ENCODE assay signal across 24 cellular contexts in the genomic region with DNA sequence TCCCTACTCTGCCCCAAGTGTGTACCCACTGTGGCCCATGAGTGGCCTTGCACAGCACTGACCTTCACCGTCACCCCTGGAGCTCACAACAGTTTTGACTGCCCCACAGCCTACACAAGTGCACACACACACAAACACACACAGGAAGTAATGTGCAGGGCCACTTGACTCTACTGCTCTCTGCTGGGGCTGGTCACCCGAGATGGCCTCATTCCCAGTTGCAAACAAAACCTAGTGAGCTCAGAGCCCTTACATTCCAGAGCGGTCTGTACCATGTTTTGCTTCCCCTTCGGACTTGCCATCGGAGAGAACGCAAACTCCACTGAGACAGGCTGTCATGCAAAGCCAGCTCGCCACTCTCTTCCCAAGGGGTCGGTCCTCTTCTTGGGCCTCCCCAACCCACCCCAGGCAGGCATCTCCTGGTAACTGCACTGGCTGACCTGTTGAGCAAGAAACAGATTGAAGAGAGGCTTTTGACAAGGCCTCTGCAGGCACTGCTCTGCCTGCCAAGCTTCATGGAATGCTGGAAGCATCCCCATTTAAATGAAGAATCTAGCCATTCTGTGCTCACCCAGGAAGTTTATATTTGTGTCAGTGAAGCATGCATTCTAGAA.
DNase-seq lines count a peak whose midpoint lies in the region; ATAC-seq and TF ChIP-seq lines count a peak whose summit lies in the region.
"Had no signal": no experiment of that assay in that cellular context is flagged by ENCODE, and none has a peak within 500 bp of the region (broad histone marks: within the 10 kb centered on the region; RNA-seq: fewer than 3 reads in every experiment).

No MANE protein-coding gene starts in this region.

- intact Hi-C loops in heart left ventricle (cut with DNase I) = no loop called here
- intact Hi-C loops in adrenal gland (cut with DNase I) = no loop called here
- intact Hi-C loops in ascending aorta (cut with DNase I) = no loop called here

- peak overlapping the region; percentile 35 for H3K27ac Mint-ChIP-seq in progenitor cell of endocrine pancreas
- H3K27ac Mint-ChIP-seq: activated CD8-positive, alpha-beta T cell treated with anti-CD3 and anti-CD28 coated beads, Interleukin-2, amount 10 ng/mL, durations not matched to agents 7 days and 5 days; immature natural killer cell; memory B cell; naive thymus-derived CD8-positive, alpha-beta T cell had no signal

- peak in 3 of 4 donors; percentile 20 to 42 (median 24) for ATAC-seq in heart left ventricle
- no peak for ATAC-seq in HG03439 (IDR thresholded peaks at IDR 0.05; ENCODE audit: unreplicated experiment)
- ATAC-seq: activated CD4-positive, CD25-positive, alpha-beta regulatory T cell treated with anti-CD3 and anti-CD28 coated beads, Interleukin-2, amount 50 U/mL, for 24 hours; activated CD8-positive, alpha-beta T cell treated with anti-CD3 and anti-CD28 coated beads, Interleukin-2, amount 10 ng/mL, durations not matched to agents 7 days and 5 days; naive thymus-derived CD8-positive, alpha-beta T cell; pancreas had no signal

- peaks cover 2% of the 10 kb centered on the region for H3K36me3 Mint-ChIP-seq in progenitor cell of endocrine pancreas (ENCODE audit: insufficient read depth)
- H3K36me3 Mint-ChIP-seq: immature natural killer cell; memory B cell; naive thymus-derived CD8-positive, alpha-beta T cell had no signal

- no peak overlapping the region for H3K4me3 Mint-ChIP-seq in progenitor cell of endocrine pancreas (ENCODE audit: low read depth)
- H3K4me3 Mint-ChIP-seq: activated CD8-positive, alpha-beta T cell treated with anti-CD3 and anti-CD28 coated beads, Interleukin-2, amount 10 ng/mL, durations not matched to agents 7 days and 5 days; immature natural killer cell; memory B cell; naive thymus-derived CD8-positive, alpha-beta T cell had no signal

- no peaks in the 10 kb centered on the region for H3K36me3 ChIP-seq in heart left ventricle
- H3K36me3 ChIP-seq in right atrium auricular region = no peaks in the 10 kb centered on the region
- no peaks in the 10 kb centered on the region for H3K36me3 ChIP-seq in adrenal gland (replicated peaks in 1 of 2)
- no peaks in the 10 kb centered on the region for H3K36me3 ChIP-seq in ascending aorta
- H3K36me3 ChIP-seq: BE2C, cardiac muscle cell, pancreas had no signal

- WGBS in heart left ventricle, 4 donors = 65 to 82% (median 78%) methylated on average over 7 to 8 of the region's 8 CpGs
- WGBS in adrenal gland, 4 donors = 52 to 90% (median 78%) methylated on average over 2 to 8 of the region's 8 CpGs

- H3K27ac ChIP-seq in heart left ventricle (peak overlapping the region in 1 of 12 donors; percentile 31), right atrium auricular region (no peak overlapping the region), adrenal gland (peak overlapping the region in 1 of 5 donors; percentile 45), ascending aorta (peak overlapping the region in 1 of 2 donors; percentile 30)
- H3K27ac ChIP-seq: cardiac muscle cell, pancreas, PC-9, testis had no signal

- H3K4me1 Mint-ChIP-seq in progenitor cell of endocrine pancreas (ENCODE audit: low read depth) = peaks cover 13% of the 10 kb centered on the region

- peaks cover 3% of the 10 kb centered on the region for H3K9me3 Mint-ChIP-seq in progenitor cell of endocrine pancreas (ENCODE audit: low read depth)
- H3K9me3 Mint-ChIP-seq: immature natural killer cell; naive thymus-derived CD8-positive, alpha-beta T cell had no signal

- DNase-seq in heart left ventricle = no peak
- DNase-seq in right atrium auricular region (ENCODE audit: low spot score) = no peak
- DNase-seq in kidney tubule cell (ENCODE audit: low spot score) = peak; percentile 26
- DNase-seq in progenitor cell of endocrine pancreas (ENCODE audit: low spot score, unreplicated experiment) = no peak
- no peak for DNase-seq in adrenal gland
- no peak for DNase-seq in hepatic stellate cell (ENCODE audit: low spot score)
- DNase-seq in ascending aorta (ENCODE audit: low spot score in 2 of 2) = no peak
- DNase-seq: activated CD8-positive, alpha-beta T cell treated with anti-CD3 and anti-CD28 coated beads, Interleukin-2, amount 10 ng/mL, durations not matched to agents 7 days and 5 days; activated T-cell treated with anti-CD3 and anti-CD28 coated beads, Interleukin-2, amount 50 U/mL, for 1 hour; BE2C; dermis blood vessel endothelial cell; DMS79 treated with DMSO at 0.1 percent for 48 hours; immature natural killer cell; Kasumi-1; naive thymus-derived CD8-positive, alpha-beta T cell; NCI-H1048; NCI-H187 treated with DMSO at 0.1 percent for 48 hours; pancreas; PC-9; testis had no signal

- H3K27me3 Mint-ChIP-seq in progenitor cell of endocrine pancreas = peaks cover 17% of the 10 kb centered on the region

- TF ChIP-seq POLR2A in heart left ventricle (IDR thresholded peaks at IDR 0.05) (no peak), adrenal gland (IDR thresholded peaks at IDR 0.05) (no peak)

- H3K4me3 ChIP-seq in heart left ventricle = no peak overlapping the region
- H3K4me3 ChIP-seq in right atrium auricular region = no peak overlapping the region
- no peak overlapping the region for H3K4me3 ChIP-seq in adrenal gland
- no peak overlapping the region for H3K4me3 ChIP-seq in ascending aorta
- H3K4me3 ChIP-seq: cardiac muscle cell, pancreas, PC-9, testis had no signal

- H3K27me3 ChIP-seq in heart left ventricle (peaks cover 5 to 23% (median 8%) of the 10 kb centered on the region in 9 donors), right atrium auricular region (peaks cover 0 to 8% of the 10 kb centered on the region in 2 donors), adrenal gland (peaks cover 7% of the 10 kb centered on the region), ascending aorta (no peaks in the 10 kb centered on the region)
- H3K27me3 ChIP-seq: testis had no signal

- TF ChIP-seq CTCF in heart left ventricle (IDR thresholded peaks at IDR 0.05) (no peak), right atrium auricular region (IDR thresholded peaks at IDR 0.05) (no peak), progenitor cell of endocrine pancreas (IDR thresholded peaks at IDR 0.05; ENCODE audit: unreplicated experiment) (no peak), adrenal gland (IDR thresholded peaks at IDR 0.05) (no peak), ascending aorta (IDR thresholded peaks at IDR 0.05) (no peak)

- peaks cover 0 to 15% (median 5%) of the 10 kb centered on the region in 12 donors for H3K4me1 ChIP-seq in heart left ventricle
- H3K4me1 ChIP-seq in right atrium auricular region = peaks cover 0 to 10% of the 10 kb centered on the region in 2 donors
- peaks cover 1 to 2% of the 10 kb centered on the region in 2 donors for H3K4me1 ChIP-seq in adrenal gland (replicated peaks in 1 of 2)
- peaks cover 0 to 8% of the 10 kb centered on the region in 2 donors for H3K4me1 ChIP-seq in ascending aorta
- H3K4me1 ChIP-seq: BE2C had no signal

- H3K9me3 ChIP-seq in heart left ventricle = peaks cover 0 to 4% (median 0%) of the 10 kb centered on the region in 12 donors
- H3K9me3 ChIP-seq in right atrium auricular region = no peaks in the 10 kb centered on the region
- H3K9me3 ChIP-seq in adrenal gland (replicated peaks in 1 of 3) = no peaks in the 10 kb centered on the region
- H3K9me3 ChIP-seq in ascending aorta = no peaks in the 10 kb centered on the region
- H3K9me3 ChIP-seq: BE2C, pancreas, testis had no signal
